Comparison of ENCODE assay signal across 9 cellular contexts in genomic region chr18:74456409-74457042, GRCh38. TPM values are rescaled to one million over a fixed set of nuclear protein-coding genes. Genes with fewer than 3 reads are reported as not detected.
DNase-seq lines count a peak whose midpoint lies in the region; ATAC-seq and TF ChIP-seq lines count a peak whose summit lies in the region.
"Had no signal": no experiment of that assay in that cellular context is flagged by ENCODE, and none has a peak within 500 bp of the region (broad histone marks: within the 10 kb centered on the region; RNA-seq: fewer than 3 reads in every experiment).

No MANE protein-coding gene starts in this region.

- TF ChIP-seq CTCF in epithelial cell of proximal tubule (conservative IDR thresholded peaks at IDR 0.05; ENCODE audit: low read depth, low read length) (no peak), upper lobe of left lung (IDR thresholded peaks at IDR 0.05) (no peak), OCI-LY7 (conservative IDR thresholded peaks at IDR 0.05; ENCODE audit: low read length) (no peak)

- H3K36me3 ChIP-seq in muscle layer of colon (ENCODE audit: insufficient read depth, low read length) (no peaks in the 10 kb centered on the region), upper lobe of left lung (no peaks in the 10 kb centered on the region), OCI-LY7 (ENCODE audit: insufficient read depth, low read length) (no peaks in the 10 kb centered on the region)

- H3K79me2 ChIP-seq in OCI-LY7 (ENCODE audit: insufficient read depth, low read depth, low read length), result no peaks in the 10 kb centered on the region

- POLR2A ChIA-PET in OCI-LY7 (lab: Charles Lee), result no interaction called here

- no peak overlapping the region for H3K27ac Mint-ChIP-seq in activated T-helper 17 cell treated with anti-CD3 and anti-CD28 coated beads, Interleukin-2, amount 50 U/mL, for 72 hours

- H3K27me3 ChIP-seq in muscle layer of colon (ENCODE audit: control insufficient read depth in 1 of 2, insufficient read depth in 2 of 2, low read length in 2 of 2), result peaks cover 28 to 43% of the 10 kb centered on the region in 2 donors
- H3K27me3 ChIP-seq in upper lobe of left lung, result peaks cover 0 to 26% (median 13%) of the 10 kb centered on the region in 4 donors

- BruUV-seq in OCI-LY7 (replicated peaks; lab: Mats Ljungman, UMichigan), result no TSS peak

- H2AFZ ChIP-seq in OCI-LY7 (ENCODE audit: low read length), result no peak overlapping the region

- no peaks in the 10 kb centered on the region for H4K20me1 ChIP-seq in OCI-LY7 (ENCODE audit: insufficient read depth, low read length)

- H3K4me3 ChIP-seq in epithelial cell of proximal tubule (ENCODE audit: low read depth, low read length) (peak overlapping the region; percentile 16), muscle layer of colon (ENCODE audit: low read depth in 1 of 2, low read length in 2 of 2) (peak overlapping the region; percentile 27 to 38), upper lobe of left lung (peak overlapping the region in 3 of 4 donors; percentile 24 to 39 (median 31)), OCI-LY7 (ENCODE audit: low read depth, low read length, poor library complexity, severe bottlenecking) (no peak overlapping the region)

- H3K9me2 ChIP-seq in OCI-LY7 (ENCODE audit: insufficient read depth, low read length), result no peaks in the 10 kb centered on the region

- intact Hi-C loops in OCI-LY7 (cut with micrococcal nuclease; ENCODE audit: unreplicated experiment), result no loop called here

- TF ChIP-seq POLR2A in upper lobe of left lung (IDR thresholded peaks at IDR 0.05), result no peak

- peak; percentile 64 for DNase-seq in activated CD8-positive, alpha-beta memory T cell treated with anti-CD3 and anti-CD28 coated beads for 24 hours
- no peak for DNase-seq in activated CD8-positive, alpha-beta memory T cell treated with anti-CD3 and anti-CD28 coated beads, Interleukin-2, amount 50 U/mL, for 48 hours
- DNase-seq in epithelial cell of proximal tubule (ENCODE audit: low read depth) (no peak), upper lobe of left lung (peak in 1 of 2 donors; percentile 82), OCI-LY7 (ENCODE audit: low spot score) (no peak), OCI-M1 (lab: John Stamatoyannopoulos, UW) (no peak)
- DNase-seq: NCI-H510A had no signal

- H3K4me2 ChIP-seq in OCI-LY7 (ENCODE audit: low read length), result no peak overlapping the region

- no peak overlapping the region for H3K27ac ChIP-seq in muscle layer of colon (ENCODE audit: low read depth, low read length)
- H3K27ac ChIP-seq in upper lobe of left lung, result no peak overlapping the region
- no peak overlapping the region for H3K27ac ChIP-seq in OCI-LY7 (ENCODE audit: low read depth, low read length, poor library complexity, severe bottlenecking)

- H3K9ac ChIP-seq in muscle layer of colon (ENCODE audit: low read length), result no peak overlapping the region

- H3K4me1 ChIP-seq in muscle layer of colon (ENCODE audit: insufficient read depth, low read length), result peaks cover 14% of the 10 kb centered on the region
- peaks cover 9 to 17% (median 12%) of the 10 kb centered on the region in 4 donors for H3K4me1 ChIP-seq in upper lobe of left lung
- H3K4me1 ChIP-seq in OCI-LY7 (ENCODE audit: insufficient read depth, low read length, poor library complexity, severe bottlenecking), result no peaks in the 10 kb centered on the region

- TF ChIP-seq EP300 in upper lobe of left lung (IDR thresholded peaks at IDR 0.05), result no peak

- 0 to 3% methylated on average over 3 to 29 of the region's 66 CpGs for whole genome bisulfite sequencing in upper lobe of left lung, 2 donors

- no peaks in the 10 kb centered on the region for H3K9me3 Mint-ChIP-seq in activated T-helper 17 cell treated with anti-CD3 and anti-CD28 coated beads, Interleukin-2, amount 50 U/mL, for 72 hours

- CTCF ChIA-PET in OCI-LY7 (lab: Charles Lee; ENCODE audit: unreplicated experiment), result no interaction called here

- H3K36me3 Mint-ChIP-seq in activated T-helper 17 cell treated with anti-CD3 and anti-CD28 coated beads, Interleukin-2, amount 50 U/mL, for 72 hours (ENCODE audit: low read depth), result no peaks in the 10 kb centered on the region

- no peaks in the 10 kb centered on the region for H3K9me3 ChIP-seq in muscle layer of colon (ENCODE audit: low read length)
- no peaks in the 10 kb centered on the region for H3K9me3 ChIP-seq in upper lobe of left lung
- no peaks in the 10 kb centered on the region for H3K9me3 ChIP-seq in OCI-LY7 (ENCODE audit: low read length)

- H3K4me3 Mint-ChIP-seq in activated T-helper 17 cell treated with anti-CD3 and anti-CD28 coated beads, Interleukin-2, amount 50 U/mL, for 72 hours, result no peak overlapping the region

- no peaks in the 10 kb centered on the region for H3K4me1 Mint-ChIP-seq in activated T-helper 17 cell treated with anti-CD3 and anti-CD28 coated beads, Interleukin-2, amount 50 U/mL, for 72 hours

- peaks cover 31% of the 10 kb centered on the region for H3K27me3 Mint-ChIP-seq in activated T-helper 17 cell treated with anti-CD3 and anti-CD28 coated beads, Interleukin-2, amount 50 U/mL, for 72 hours

- peak in 1 of 2 donors; percentile 65 for ATAC-seq in upper lobe of left lung (ENCODE audit: low FRiP score in 2 of 2)
- no peak for ATAC-seq in activated T-helper 17 cell treated with anti-CD3 and anti-CD28 coated beads, Interleukin-2, amount 50 U/mL, for 72 hours (replicated peaks)

RNA-seq across cellular contexts. Expression of gene DIPK1C, which starts 0.6 kb away (rescaled TPM):
- total RNA-seq in epithelial cell of proximal tubule, result not detected in 2 replicates
- under 1 TPM in 2 of 6 donors, not detected in 4; 0.13 to 0.89 TPM for total RNA-seq in upper lobe of left lung
- not detected for total RNA-seq in activated T-helper 17 cell treated with anti-CD3 and anti-CD28 coated beads, Interleukin-2, amount 50 U/mL, for 72 hours
- total RNA-seq in OCI-LY7 (2014; rRNA removed; shearing (Covaris generic)), result not detected in 2 replicates
- not detected in 2 replicates for total RNA-seq in OCI-LY7 (2022)

RNA-seq across cellular contexts. Expression of gene CNDP2, which starts 39.6 kb away (rescaled TPM):
- total RNA-seq in epithelial cell of proximal tubule (171 and 198 TPM in 2 replicates), upper lobe of left lung (100 to 1,000 TPM; 147 to 279 (median 196) TPM), OCI-LY7 (2022) (85.2 and 94.8 TPM in 2 replicates)
- total RNA-seq in activated T-helper 17 cell treated with anti-CD3 and anti-CD28 coated beads, Interleukin-2, amount 50 U/mL, for 72 hours, result 100 to 1,000 TPM; 141 to 217 TPM
- 28.5 and 51.5 TPM in 2 replicates for total RNA-seq in OCI-LY7 (2014; rRNA removed; shearing (Covaris generic))
